Comparison of ENCODE assay signal across 8 cellular contexts in genomic region chr18:62957885-62958472, GRCh38.
DNase-seq lines count a peak whose midpoint lies in the region; ATAC-seq, FAIRE-seq and TF ChIP-seq lines count a peak whose summit lies in the region.

No MANE protein-coding gene starts in this region.

- no peak overlapping the region for H3K27ac Mint-ChIP-seq in activated CD8-positive, alpha-beta T cell treated with anti-CD3 and anti-CD28 coated beads for 36 hours

- no peak overlapping the region for H3K27ac ChIP-seq in A673 (ENCODE audit: low read depth, low read length, poor library complexity, severe bottlenecking)
- no peak overlapping the region for H3K27ac ChIP-seq in small intestine (ENCODE audit: low read depth in 1 of 2, low read length in 1 of 2)

- CTCF ChIA-PET in A673 (lab: Charles Lee), result interaction anchor here (0.7 to 1.8 kb wide), 6 partner anchors 80 to 846 kb away, joined by 3 to 9 read pairs (median 5); no protein-coding TSS in a partner anchor
- CTCF ChIA-PET in activated CD8-positive, alpha-beta T cell treated with anti-CD3 and anti-CD28 coated beads for 36 hours (lab: Charles Lee), result interaction anchor here (0.6 to 4.0 kb wide), 18 partner anchors 10 to 382 kb away, joined by 3 to 34 read pairs (median 4); partner anchors contain the start of gene PHLPP1

- H3K27me3 ChIP-seq in A673 (replicated peaks; ENCODE audit: insufficient read depth, low read depth, low read length, poor library complexity) (no peaks in the 10 kb centered on the region), small intestine (ENCODE audit: control insufficient read depth in 2 of 2, insufficient read depth in 2 of 2, low read length in 2 of 2) (no peaks in the 10 kb centered on the region)

- H3K4me3 ChIP-seq in A673 (ENCODE audit: low read depth, low read length, poor library complexity, severe bottlenecking) (no peak overlapping the region), fibroblast of the aortic adventitia (ENCODE audit: low read depth, low read length) (no peak overlapping the region), small intestine (ENCODE audit: low read depth in 1 of 2, low read length in 2 of 2) (no peak overlapping the region)

- no TSS peak for BruUV-seq in A673 (replicated peaks; lab: Mats Ljungman, UMichigan)

- H3K4me1 ChIP-seq in A673 (ENCODE audit: insufficient read depth, low read length, poor library complexity, severe bottlenecking), result no peaks in the 10 kb centered on the region
- H3K4me1 ChIP-seq in small intestine (ENCODE audit: control insufficient read depth in 2 of 2, insufficient read depth in 1 of 2, low read depth in 1 of 2, low read length in 1 of 2), result no peaks in the 10 kb centered on the region

- no peak for FAIRE-seq in small intestine (lab: Jason Lieb, UNC)

- TF ChIP-seq CTCF in A673 (conservative IDR thresholded peaks at IDR 0.05; ENCODE audit: low read depth, low read length), result peak; percentile 58
- peak; percentile 52 for TF ChIP-seq CTCF in LNCAP (IDR thresholded peaks at IDR 0.05)
- peak; percentile 61 for TF ChIP-seq CTCF in activated CD8-positive, alpha-beta T cell treated with anti-CD3 and anti-CD28 coated beads for 36 hours (IDR thresholded peaks at IDR 0.05)
- TF ChIP-seq CTCF in fibroblast of the aortic adventitia (IDR thresholded peaks at IDR 0.05; ENCODE audit: insufficient read depth, low read length), result peak; percentile 35

- peaks cover 8% of the 10 kb centered on the region for H3K4me1 Mint-ChIP-seq in activated CD8-positive, alpha-beta T cell treated with anti-CD3 and anti-CD28 coated beads for 36 hours (ENCODE audit: low read depth)

- H3K36me3 Mint-ChIP-seq in activated CD8-positive, alpha-beta T cell treated with anti-CD3 and anti-CD28 coated beads for 36 hours (ENCODE audit: low read depth), result peaks cover 1% of the 10 kb centered on the region

- H3K27me3 Mint-ChIP-seq in activated CD8-positive, alpha-beta T cell treated with anti-CD3 and anti-CD28 coated beads for 36 hours, result no peaks in the 10 kb centered on the region

- H3K9me3 ChIP-seq in A673 (ENCODE audit: low read depth, low read length, poor library complexity, severe bottlenecking), result no peaks in the 10 kb centered on the region
- H3K9me3 ChIP-seq in small intestine (ENCODE audit: control insufficient read depth, low read depth), result no peaks in the 10 kb centered on the region

- WGBS in small intestine, 3 donors, result 74 to 84% (median 80%) methylated on average over 9 of the region's 9 CpGs

- ATAC-seq in GM18502 (IDR thresholded peaks at IDR 0.05; ENCODE audit: poor library complexity, unreplicated experiment), result peak; percentile 64
- peak; percentile 82 for ATAC-seq in activated CD8-positive, alpha-beta T cell treated with anti-CD3 and anti-CD28 coated beads for 36 hours
- no peak for ATAC-seq in HG02970 (IDR thresholded peaks at IDR 0.05; ENCODE audit: low FRiP score, unreplicated experiment)
- no peak for ATAC-seq in HG03460 (IDR thresholded peaks at IDR 0.05; ENCODE audit: unreplicated experiment)

- DNase-seq in A673 (ENCODE audit: low spot score) (peak; percentile 54), fibroblast of the aortic adventitia (ENCODE audit: low read depth) (peak; percentile 56), small intestine (peak; percentile 47)
- DNase-seq in activated CD8-positive, alpha-beta T cell treated with anti-CD3 and anti-CD28 coated beads for 36 hours, result peak; percentile 75

- no peaks in the 10 kb centered on the region for H3K9me3 Mint-ChIP-seq in activated CD8-positive, alpha-beta T cell treated with anti-CD3 and anti-CD28 coated beads for 36 hours

- intact Hi-C loops in A673 (cut with micrococcal nuclease; ENCODE audit: unreplicated experiment), result loop anchor here (1.0 to 5.0 kb wide), 3 partner anchors 241 to 372 kb away; no protein-coding TSS in a partner anchor
- intact Hi-C loops in activated CD8-positive, alpha-beta T cell treated with anti-CD3 and anti-CD28 coated beads for 36 hours (cut with micrococcal nuclease), result loop anchor here (5.0 kb wide), 1 partner anchor 241 kb away; the partner anchor contains the start of gene PHLPP1

- H3K4me3 Mint-ChIP-seq in activated CD8-positive, alpha-beta T cell treated with anti-CD3 and anti-CD28 coated beads for 36 hours, result no peak overlapping the region

- POLR2A ChIA-PET in A673 (lab: Charles Lee; ENCODE audit: low non-redundant PET), result interaction anchor here (0.6 to 1.0 kb wide), 2 partner anchors 243 to 445 kb away, joined by 3 to 4 read pairs; partner anchors contain the start of gene PHLPP1
- POLR2A ChIA-PET in activated CD8-positive, alpha-beta T cell treated with anti-CD3 and anti-CD28 coated beads for 36 hours (lab: Charles Lee), result no interaction called here

- H3K36me3 ChIP-seq in A673 (ENCODE audit: insufficient read depth, low read length, poor library complexity, severe bottlenecking) (no peaks in the 10 kb centered on the region), small intestine (ENCODE audit: control insufficient read depth in 2 of 2, insufficient read depth in 2 of 2, low read length in 2 of 2) (no peaks in the 10 kb centered on the region)

Comparison
In these comparisons a context has a peak if more than half of its experiments do, and no peak if none do; other contexts are left out.
1. ATAC-seq: peak in GM18502 (single experiment) and activated CD8-positive, alpha-beta T cell treated with anti-CD3 and anti-CD28 coated beads for 36 hours (single experiment); none in HG02970 (single experiment) and HG03460 (single experiment).
2. Peak in every context shown above with its lines, with median percentiles within 50 percentile points of each other: DNase-seq and CTCF ChIP-seq.